In genomic region chr20:59526242-59527225, GRCh38 we compare ENCODE assay signal across 9 cellular contexts.
DNase-seq lines count a peak whose midpoint lies in the region; ATAC-seq and TF ChIP-seq lines count a peak whose summit lies in the region.
"Had no signal": no experiment of that assay in that cellular context is flagged by ENCODE, and none has a peak within 500 bp of the region (broad histone marks: within the 10 kb centered on the region; RNA-seq: fewer than 3 reads in every experiment).

No MANE protein-coding gene starts in this region.

- H3K9me3 ChIP-seq in BLaER1 treated with 17β-estradiol and CSF1 and Interleukin-3, amounts not matched to agents 10 nM and 100 nM (replicated peaks in 1 of 11) = no peaks in the 10 kb centered on the region

- no peak overlapping the region for H3K4me3 ChIP-seq in BLaER1 treated with 17β-estradiol and CSF1 and Interleukin-3, amounts not matched to agents 10 nM and 100 nM
- H3K4me3 ChIP-seq in HFF-Myc (replicated peaks; ENCODE audit: low read depth, low read length) = no peak overlapping the region

- no peak overlapping the region for H3K27ac Mint-ChIP-seq in activated naive CD8-positive, alpha-beta T cell treated with anti-CD3 and anti-CD28 coated beads for 36 hours
- H3K27ac Mint-ChIP-seq: natural killer cell treated with Interleukin-12 subunit alpha and Interleukin-12 subunit beta and Interleukin-15 and Interleukin-18, amount 100 ng/mL, for 72 hours had no signal

- peaks cover 74% of the 10 kb centered on the region for H3K27me3 Mint-ChIP-seq in activated naive CD8-positive, alpha-beta T cell treated with anti-CD3 and anti-CD28 coated beads for 36 hours

- H3K4me3 Mint-ChIP-seq in activated naive CD8-positive, alpha-beta T cell treated with anti-CD3 and anti-CD28 coated beads for 36 hours = no peak overlapping the region
- H3K4me3 Mint-ChIP-seq: natural killer cell treated with Interleukin-12 subunit alpha and Interleukin-12 subunit beta and Interleukin-15 and Interleukin-18, amount 100 ng/mL, for 72 hours had no signal

- H3K36me3 Mint-ChIP-seq in activated naive CD8-positive, alpha-beta T cell treated with anti-CD3 and anti-CD28 coated beads for 36 hours = no peaks in the 10 kb centered on the region
- H3K36me3 Mint-ChIP-seq: natural killer cell treated with Interleukin-12 subunit alpha and Interleukin-12 subunit beta and Interleukin-15 and Interleukin-18, amount 100 ng/mL, for 72 hours had no signal

- peak overlapping the region; percentile 36 to 83 (median 55); a peak in 16 of 22 replicates for H3K4me2 ChIP-seq in BLaER1 treated with 17β-estradiol and CSF1 and Interleukin-3, amounts not matched to agents 10 nM and 100 nM

- H3K4me1 Mint-ChIP-seq in activated naive CD8-positive, alpha-beta T cell treated with anti-CD3 and anti-CD28 coated beads for 36 hours = no peaks in the 10 kb centered on the region

- DNase-seq in HFF-Myc (ENCODE audit: extremely low read depth, low read depth) (no peak), iPS-NIHi11 (ENCODE audit: low spot score) (peak; percentile 39)
- DNase-seq in activated effector memory CD4-positive, alpha-beta T cell treated with Interleukin-2 at 50 U/mL for 16 hours = no peak
- no peak for DNase-seq in activated naive CD8-positive, alpha-beta T cell treated with anti-CD3 and anti-CD28 coated beads for 36 hours
- no peak for DNase-seq in activated CD4-positive, alpha-beta T cell treated with anti-CD3 and anti-CD28 coated beads, Interleukin-2, amount 50 U/mL, for 4 hours

- TF ChIP-seq CTCF in HFF-Myc (IDR thresholded peaks at IDR 0.05; ENCODE audit: low read depth, low read length, missing control alignments) (peak; percentile 33), VCaP (conservative IDR thresholded peaks at IDR 0.05) (peak; percentile 75)

- H3K27ac ChIP-seq in BLaER1 treated with 17β-estradiol and CSF1 and Interleukin-3, amounts not matched to agents 10 nM and 100 nM = no peak overlapping the region
- no peak overlapping the region for H3K27ac ChIP-seq in VCaP

- H3K9me3 Mint-ChIP-seq in activated naive CD8-positive, alpha-beta T cell treated with anti-CD3 and anti-CD28 coated beads for 36 hours = no peaks in the 10 kb centered on the region
- H3K9me3 Mint-ChIP-seq: natural killer cell treated with Interleukin-12 subunit alpha and Interleukin-12 subunit beta and Interleukin-15 and Interleukin-18, amount 100 ng/mL, for 72 hours had no signal

- H3K36me3 ChIP-seq in BLaER1 treated with 17β-estradiol and CSF1 and Interleukin-3, amounts not matched to agents 10 nM and 100 nM = no peaks in the 10 kb centered on the region

- peaks cover 0 to 10% (median 0%) of the 10 kb centered on the region in 11 experiments; a peak in 2 of 22 replicates for H4K20me1 ChIP-seq in BLaER1 treated with 17β-estradiol and CSF1 and Interleukin-3, amounts not matched to agents 10 nM and 100 nM

- no peak overlapping the region for H3K9ac ChIP-seq in BLaER1 treated with 17β-estradiol and CSF1 and Interleukin-3, amounts not matched to agents 10 nM and 100 nM

- no peak for ATAC-seq in HG03095 (IDR thresholded peaks at IDR 0.05; ENCODE audit: unreplicated experiment)

- peaks cover 0 to 7% (median 0%) of the 10 kb centered on the region in 11 experiments; a peak in 5 of 22 replicates for H3K27me3 ChIP-seq in BLaER1 treated with 17β-estradiol and CSF1 and Interleukin-3, amounts not matched to agents 10 nM and 100 nM

- H3K4me1 ChIP-seq in BLaER1 treated with 17β-estradiol and CSF1 and Interleukin-3, amounts not matched to agents 10 nM and 100 nM = peaks cover 13 to 28% (median 25%) of the 10 kb centered on the region in 10 experiments
